ENCODE assay signal across 14 cellular contexts in genomic region chr17:35515027-35515426, GRCh38.
A peak's percentile ranks its signal among the peaks of the same experiment; 100 is the strongest.
DNase-seq lines count a peak whose midpoint lies in the region; ATAC-seq lines count a peak whose summit lies in the region.
"Had no signal": no experiment of that assay in that cellular context is flagged by ENCODE, and none has a peak within 500 bp of the region (broad histone marks: within the 10 kb centered on the region; RNA-seq: fewer than 3 reads in every experiment).

No MANE protein-coding gene starts in this region.

- ATAC-seq in activated naive CD8-positive, alpha-beta T cell treated with anti-CD3 and anti-CD28 coated beads, Interleukin-2, amount 50 U/mL, for 24 hours, result no peak
- ATAC-seq in effector memory CD8-positive, alpha-beta T cell (replicated peaks), result no peak
- ATAC-seq in HG03280 (IDR thresholded peaks at IDR 0.05; ENCODE audit: unreplicated experiment) (no peak), HG03378 (IDR thresholded peaks at IDR 0.05; ENCODE audit: unreplicated experiment) (no peak)

- peaks cover 18% of the 10 kb centered on the region for H3K36me3 Mint-ChIP-seq in activated naive CD8-positive, alpha-beta T cell
- H3K36me3 Mint-ChIP-seq in activated naive CD8-positive, alpha-beta T cell treated with anti-CD3 and anti-CD28 coated beads, Interleukin-2, amount 50 U/mL, for 24 hours (ENCODE audit: low read depth), result peaks cover 66% of the 10 kb centered on the region
- H3K36me3 Mint-ChIP-seq in effector memory CD8-positive, alpha-beta T cell (ENCODE audit: insufficient read depth), result peaks cover 80% of the 10 kb centered on the region

- H3K4me1 Mint-ChIP-seq in activated naive CD8-positive, alpha-beta T cell (ENCODE audit: low read depth), result peaks cover 78% of the 10 kb centered on the region
- H3K4me1 Mint-ChIP-seq in activated naive CD8-positive, alpha-beta T cell treated with anti-CD3 and anti-CD28 coated beads, Interleukin-2, amount 50 U/mL, for 24 hours, result peaks cover 75% of the 10 kb centered on the region
- H3K4me1 Mint-ChIP-seq in effector memory CD8-positive, alpha-beta T cell (ENCODE audit: low read depth in 2 of 2), result peaks cover 64 to 85% of the 10 kb centered on the region in 2 donors
- H3K4me1 Mint-ChIP-seq: B cell had no signal

- peak overlapping the region; percentile 19 for H3K27ac Mint-ChIP-seq in activated naive CD8-positive, alpha-beta T cell
- H3K27ac Mint-ChIP-seq in activated naive CD8-positive, alpha-beta T cell treated with anti-CD3 and anti-CD28 coated beads, Interleukin-2, amount 50 U/mL, for 24 hours, result no peak overlapping the region
- H3K27ac Mint-ChIP-seq in effector memory CD8-positive, alpha-beta T cell, result peak overlapping the region; percentile 89 to 94
- H3K27ac Mint-ChIP-seq: B cell had no signal

- peak; percentile 29 for DNase-seq in DMS53 (lab: John Stamatoyannopoulos, UW)
- DNase-seq in DMS53 treated with DMSO at 0.1 percent for 48 hours (lab: John Stamatoyannopoulos, UW; ENCODE audit: unreplicated experiment), result no peak
- no peak for DNase-seq in activated naive CD8-positive, alpha-beta T cell treated with anti-CD3 and anti-CD28 coated beads, Interleukin-2, amount 50 U/mL, for 24 hours
- DNase-seq in effector memory CD8-positive, alpha-beta T cell, result no peak
- no peak for DNase-seq in AG20443 (ENCODE audit: low spot score)
- DNase-seq: DMS79, NCI-H1417 treated with DMSO at 0.1 percent for 48 hours, NCI-H2029, NCI-H2171, NCI-H526 had no signal

- no peaks in the 10 kb centered on the region for H3K27me3 Mint-ChIP-seq in activated naive CD8-positive, alpha-beta T cell
- peaks cover 1% of the 10 kb centered on the region for H3K27me3 Mint-ChIP-seq in activated naive CD8-positive, alpha-beta T cell treated with anti-CD3 and anti-CD28 coated beads, Interleukin-2, amount 50 U/mL, for 24 hours
- no peaks in the 10 kb centered on the region for H3K27me3 Mint-ChIP-seq in effector memory CD8-positive, alpha-beta T cell

- no peak overlapping the region for H3K4me3 Mint-ChIP-seq in activated naive CD8-positive, alpha-beta T cell
- H3K4me3 Mint-ChIP-seq in activated naive CD8-positive, alpha-beta T cell treated with anti-CD3 and anti-CD28 coated beads, Interleukin-2, amount 50 U/mL, for 24 hours, result no peak overlapping the region
- peak overlapping the region; percentile 38 to 61 for H3K4me3 Mint-ChIP-seq in effector memory CD8-positive, alpha-beta T cell
- H3K4me3 Mint-ChIP-seq: B cell had no signal

- no peaks in the 10 kb centered on the region for H3K9me3 Mint-ChIP-seq in activated naive CD8-positive, alpha-beta T cell (ENCODE audit: low read depth)
- no peaks in the 10 kb centered on the region for H3K9me3 Mint-ChIP-seq in activated naive CD8-positive, alpha-beta T cell treated with anti-CD3 and anti-CD28 coated beads, Interleukin-2, amount 50 U/mL, for 24 hours
- no peaks in the 10 kb centered on the region for H3K9me3 Mint-ChIP-seq in effector memory CD8-positive, alpha-beta T cell

Comparison
In these comparisons a context has a peak if more than half of its experiments do, and no peak if none do; other contexts are left out.
1. H3K4me3 Mint-ChIP-seq: peak in effector memory CD8-positive, alpha-beta T cell (2 of 2); none in activated naive CD8-positive, alpha-beta T cell (single experiment) and activated naive CD8-positive, alpha-beta T cell treated with anti-CD3 and anti-CD28 coated beads, Interleukin-2, amount 50 U/mL, for 24 hours (single experiment).